8 cellular contexts compared by ENCODE assay signal in the genomic region with DNA sequence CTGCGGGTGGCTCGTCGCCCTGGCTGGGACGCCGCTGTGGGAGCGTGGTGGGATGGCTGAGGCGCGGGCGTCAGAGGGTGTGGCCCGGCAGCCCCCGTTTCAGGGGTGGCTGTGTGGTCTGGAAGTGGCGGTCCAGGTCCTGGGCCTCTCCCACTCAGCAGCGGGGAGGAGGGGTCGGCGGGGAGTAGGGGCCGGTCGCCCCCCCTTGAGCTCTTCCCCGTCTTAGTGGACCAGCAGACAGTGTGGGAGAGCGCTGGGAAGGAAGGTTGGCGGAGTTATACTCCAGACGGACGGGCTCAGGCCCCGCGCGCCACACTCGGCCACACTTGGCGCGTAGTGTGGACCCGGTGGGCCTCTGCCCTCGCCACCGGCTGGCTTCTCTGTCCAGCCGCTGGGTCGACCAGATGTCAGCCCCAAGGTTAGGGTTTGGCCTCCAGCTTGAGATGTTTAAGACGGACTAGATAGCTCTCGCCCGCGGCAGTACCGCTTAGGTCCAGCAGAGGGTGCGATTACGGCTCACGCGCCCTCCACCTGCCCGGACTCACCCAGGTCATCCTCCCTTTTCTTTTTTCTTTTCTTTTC. TPM values are rescaled to one million over a fixed set of nuclear protein-coding genes. Genes with fewer than 3 reads are reported as not detected.
A peak's percentile ranks its signal among the peaks of the same experiment; 100 is the strongest.
DNase-seq lines count a peak whose midpoint lies in the region; FAIRE-seq lines count a peak whose summit lies in the region.

No MANE protein-coding gene starts in this region.

- DNase-seq in D341Med (ENCODE audit: low spot score) (peak; percentile 67), NT2/D1 (ENCODE audit: low read depth, low spot score) (peak; percentile 68), iPS-NIHi11 (ENCODE audit: low spot score) (peak; percentile 85), frontal cortex (ENCODE audit: low spot score in 2 of 2) (no peak), A172 (ENCODE audit: low spot score) (no peak), OCI-M1 (lab: John Stamatoyannopoulos, UW) (no peak)
- peak; percentile 55 for DNase-seq in activated naive CD4-positive, alpha-beta T cell treated with Interleukin-2 at 50 U/mL for 16 hours
- DNase-seq in stimulated activated CD4-positive, alpha-beta T cell treated with anti-CD3 and anti-CD28 coated beads, TNF-alpha, amount 100 ng/mL, for 4 hours (ENCODE audit: low read depth in 3 of 3) = peak in 2 of 3 experiments; percentile 49

- H3K4me1 ChIP-seq in NT2/D1 (ENCODE audit: insufficient read depth, insufficient read length) = peaks cover 2% of the 10 kb centered on the region

- H3K9me3 ChIP-seq in NT2/D1 (ENCODE audit: insufficient read depth, low read length) = peaks cover 54% of the 10 kb centered on the region; the same call in 1 of the 2 replicates

- no peak for FAIRE-seq in frontal cortex (lab: Jason Lieb, UNC)

- no peak overlapping the region for H3K4me3 ChIP-seq in NT2/D1 (ENCODE audit: insufficient read length, low read depth)

- H3K27me3 ChIP-seq in NT2/D1 (ENCODE audit: insufficient read depth, insufficient read length) = no peaks in the 10 kb centered on the region

- no peak overlapping the region for H3K9ac ChIP-seq in NT2/D1 (ENCODE audit: insufficient read length, low read depth)

- H3K36me3 ChIP-seq in NT2/D1 (ENCODE audit: insufficient read depth, insufficient read length, low read length) = peaks cover 44% of the 10 kb centered on the region

RNA-seq across cellular contexts. Expression of a gene that starts 21.7 kb away (rescaled TPM):
- total RNA-seq in frontal cortex = 28.5 TPM
- total RNA-seq in A172 (2014; rRNA removed; shearing (Covaris generic)) = 0.38 and 2.1 TPM in 2 replicates

Comparison
In these comparisons a context has a peak if more than half of its experiments do, and no peak if none do; other contexts are left out.
1. DNase-seq: peak in D341Med (single experiment), NT2/D1 (single experiment), activated naive CD4-positive, alpha-beta T cell treated with Interleukin-2 at 50 U/mL for 16 hours (single experiment), iPS-NIHi11 (single experiment) and stimulated activated CD4-positive, alpha-beta T cell treated with anti-CD3 and anti-CD28 coated beads, TNF-alpha, amount 100 ng/mL, for 4 hours (2 of 3); none in frontal cortex (0 of 2), A172 (single experiment) and OCI-M1 (single experiment).